In the genomic region with DNA sequence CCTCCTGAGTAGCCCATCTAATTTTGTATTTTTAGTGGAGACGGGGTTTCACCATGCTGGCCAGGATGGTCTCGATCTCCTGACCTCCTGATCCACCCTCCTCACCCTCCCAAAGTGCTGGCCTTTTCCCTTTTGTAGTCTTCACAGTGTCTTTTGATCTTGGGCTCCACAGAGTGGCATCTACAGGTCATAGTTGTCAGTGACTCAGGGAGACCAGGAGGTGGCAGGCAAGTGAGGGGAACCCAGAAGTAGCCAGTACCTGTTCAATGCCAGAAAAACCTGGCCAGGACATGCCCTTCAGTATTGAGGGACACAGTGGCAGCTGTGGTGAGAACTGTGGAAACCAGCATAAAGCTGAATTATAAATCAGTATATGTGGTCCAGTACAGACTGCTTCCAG, we compare ENCODE assay signal across 15 cellular contexts. TPM values are rescaled to one million over a fixed set of nuclear protein-coding genes. Genes with fewer than 3 reads are reported as not detected.
A peak's percentile ranks its signal among the peaks of the same experiment; 100 is the strongest.
DNase-seq lines count a peak whose midpoint lies in the region; ATAC-seq and TF ChIP-seq lines count a peak whose summit lies in the region.
"Had no signal": no experiment of that assay in that cellular context is flagged by ENCODE, and none has a peak within 500 bp of the region (broad histone marks: within the 10 kb centered on the region; RNA-seq: fewer than 3 reads in every experiment).

No MANE protein-coding gene starts in this region.

- H4K20me1 ChIP-seq in PC-3 (ENCODE audit: low read length): no peaks in the 10 kb centered on the region

- H3K4me3 ChIP-seq in GM12875 (ENCODE audit: low read depth, low read length) (no peak overlapping the region), PC-3 (ENCODE audit: low read length) (no peak overlapping the region)
- H3K4me3 ChIP-seq: spleen had no signal

- CTCF ChIA-PET in PC-3 (lab: Charles Lee): no interaction called here

- no peak overlapping the region for H3K4me3 Mint-ChIP-seq in naive thymus-derived CD8-positive, alpha-beta T cell
- H3K4me3 Mint-ChIP-seq: activated naive CD8-positive, alpha-beta T cell treated with anti-CD3 and anti-CD28 coated beads, Interleukin-2, amount 50 U/mL, for 24 hours had no signal

- H3K9ac ChIP-seq in PC-3 (ENCODE audit: low read length): no peak overlapping the region

- H3K4me1 Mint-ChIP-seq in naive thymus-derived CD8-positive, alpha-beta T cell: no peaks in the 10 kb centered on the region
- H3K4me1 Mint-ChIP-seq: activated naive CD8-positive, alpha-beta T cell treated with anti-CD3 and anti-CD28 coated beads, Interleukin-2, amount 50 U/mL, for 24 hours had no signal

- no peaks in the 10 kb centered on the region for H3K36me3 ChIP-seq in PC-3 (ENCODE audit: low read depth, low read length)
- H3K36me3 ChIP-seq: spleen had no signal

- peaks cover 39 to 62% (median 55%) of the 10 kb centered on the region in 5 donors for H3K27me3 Mint-ChIP-seq in naive thymus-derived CD8-positive, alpha-beta T cell

- peaks cover 0 to 9% (median 0%) of the 10 kb centered on the region in 9 donors for H3K9me3 Mint-ChIP-seq in naive thymus-derived CD8-positive, alpha-beta T cell

- H3K9me2 ChIP-seq in PC-3 (replicated peaks; ENCODE audit: low read length): no peaks in the 10 kb centered on the region

- H3K36me3 Mint-ChIP-seq in naive thymus-derived CD8-positive, alpha-beta T cell: peaks cover 0 to 6% (median 0%) of the 10 kb centered on the region in 3 donors

- H3K27ac ChIP-seq in PC-3 (ENCODE audit: low read length): no peak overlapping the region
- H3K27ac ChIP-seq: spleen had no signal

- ATAC-seq in PC-3: peak; percentile 70
- ATAC-seq in GM21619 (IDR thresholded peaks at IDR 0.05; ENCODE audit: unreplicated experiment): no peak
- no peak for ATAC-seq in naive thymus-derived CD8-positive, alpha-beta T cell
- ATAC-seq: activated naive CD8-positive, alpha-beta T cell treated with anti-CD3 and anti-CD28 coated beads, Interleukin-2, amount 50 U/mL, for 24 hours; Right ventricle myocardium inferior had no signal

- H3K79me2 ChIP-seq in PC-3 (ENCODE audit: low read length): no peaks in the 10 kb centered on the region

- POLR2A ChIA-PET in PC-3 (lab: Charles Lee; ENCODE audit: unreplicated experiment): no interaction called here
- POLR2A ChIA-PET in naive thymus-derived CD8-positive, alpha-beta T cell (lab: Charles Lee): no interaction called here

- no peaks in the 10 kb centered on the region for H3K9me3 ChIP-seq in PC-3 (ENCODE audit: low read length)

- no TSS peak for BruUV-seq in PC-3 (replicated peaks; lab: Mats Ljungman, UMichigan)

- intact Hi-C loops in PC-3 (cut with micrococcal nuclease): no loop called here

- DNase-seq in DMS53 (lab: John Stamatoyannopoulos, UW): peak; percentile 70
- peak; percentile 11 for DNase-seq in PC-3
- peak; percentile 52 for DNase-seq in iPS-NIHi7 (ENCODE audit: extremely low spot score)
- DNase-seq in naive thymus-derived CD8-positive, alpha-beta T cell: no peak
- no peak for DNase-seq in NCI-H226
- DNase-seq: activated naive CD8-positive, alpha-beta T cell treated with anti-CD3 and anti-CD28 coated beads, Interleukin-2, amount 50 U/mL, for 24 hours; cerebellar nuclear complex; COR-L47; erythroblast; mesenchymal stem cell; NCI-H2171 treated with DMSO at 0.1 percent for 48 hours; spleen had no signal

- H3K27ac Mint-ChIP-seq in naive thymus-derived CD8-positive, alpha-beta T cell: no peak overlapping the region
- H3K27ac Mint-ChIP-seq: activated naive CD8-positive, alpha-beta T cell treated with anti-CD3 and anti-CD28 coated beads, Interleukin-2, amount 50 U/mL, for 24 hours had no signal

- H3K4me1 ChIP-seq in PC-3 (ENCODE audit: insufficient read depth, low read length): no peaks in the 10 kb centered on the region
- H3K4me1 ChIP-seq: spleen had no signal

- peaks cover 69% of the 10 kb centered on the region for H3K27me3 ChIP-seq in PC-3 (ENCODE audit: low read length)

- no peak overlapping the region for H3K4me2 ChIP-seq in PC-3 (ENCODE audit: low read length)

- no peak overlapping the region for H2AFZ ChIP-seq in PC-3 (ENCODE audit: low read length)

- no peaks in the 10 kb centered on the region for H3F3A ChIP-seq in PC-3 (ENCODE audit: low read length, unreplicated experiment)

- peak; percentile 13; the same call in 1 of the 2 replicates for TF ChIP-seq CTCF in GM12875 (IDR thresholded peaks at IDR 0.05; ENCODE audit: borderline replicate concordance, insufficient read depth, low read depth, low read length)
- TF ChIP-seq CTCF in PC-3 (conservative IDR thresholded peaks at IDR 0.05; ENCODE audit: low read depth, low read length): peak; percentile 37; the same call in 1 of the 2 replicates

RNA-seq across cellular contexts. Expression of a gene that starts 19.6 kb away (rescaled TPM):
- total RNA-seq in PC-3 (2014; rRNA removed): 151 and 161 TPM in 2 replicates
- 10 to 100 TPM; 48.2 to 49.5 TPM for total RNA-seq in naive thymus-derived CD8-positive, alpha-beta T cell
- 10 to 100 TPM; 61.1 to 92.4 (median 73.6) TPM for polyA plus RNA-seq in naive thymus-derived CD8-positive, alpha-beta T cell

RNA-seq across cellular contexts. Expression of a gene that starts 37.9 kb away (rescaled TPM):
- total RNA-seq in PC-3 (2014; rRNA removed): 17.9 and 24.8 TPM in 2 replicates
- total RNA-seq in naive thymus-derived CD8-positive, alpha-beta T cell: 10 to 100 TPM; 22.1 to 23.1 TPM
- 10 to 100 TPM in 2 of 3 donors, 1 to 10 TPM in 1; 6.6 to 15.4 (median 12.7) TPM for polyA plus RNA-seq in naive thymus-derived CD8-positive, alpha-beta T cell

Comparison
In these comparisons a context has a peak if more than half of its experiments do, and no peak if none do; other contexts are left out.
1. DNase-seq: peak in DMS53 (single experiment), PC-3 (single experiment) and iPS-NIHi7 (single experiment); none in naive thymus-derived CD8-positive, alpha-beta T cell (0 of 10) and NCI-H226 (single experiment).